ENCODE assay signal across 3 cellular contexts in the genomic region with DNA sequence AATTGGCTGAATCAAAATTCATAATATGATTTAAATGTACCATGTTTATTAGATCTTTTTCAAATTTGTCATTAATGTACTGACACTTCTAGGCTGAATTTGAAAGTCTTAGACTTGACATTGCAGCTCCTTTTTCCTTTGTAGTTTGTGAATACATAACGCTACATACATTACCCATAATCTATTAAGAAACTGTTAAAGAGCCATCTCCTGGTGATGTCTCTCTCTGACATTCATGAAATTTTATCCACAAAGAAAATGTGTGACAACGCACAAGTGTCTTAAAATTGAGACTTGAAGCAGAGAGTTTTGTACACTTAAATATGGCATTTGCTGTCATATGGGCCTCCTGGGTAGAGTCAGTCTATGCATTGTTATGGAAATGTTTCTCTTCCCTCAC.
"Had no signal": no experiment of that assay in that cellular context is flagged by ENCODE, and none has a peak within 500 bp of the region (broad histone marks: within the 10 kb centered on the region; RNA-seq: fewer than 3 reads in every experiment).

No MANE protein-coding gene starts in this region.

- DNase-seq: GDM1, GF-D8 had no signal

- H3K4me3 ChIP-seq: GM12878 had no signal
